ENCODE assay signal across 9 cellular contexts in the genomic region with DNA sequence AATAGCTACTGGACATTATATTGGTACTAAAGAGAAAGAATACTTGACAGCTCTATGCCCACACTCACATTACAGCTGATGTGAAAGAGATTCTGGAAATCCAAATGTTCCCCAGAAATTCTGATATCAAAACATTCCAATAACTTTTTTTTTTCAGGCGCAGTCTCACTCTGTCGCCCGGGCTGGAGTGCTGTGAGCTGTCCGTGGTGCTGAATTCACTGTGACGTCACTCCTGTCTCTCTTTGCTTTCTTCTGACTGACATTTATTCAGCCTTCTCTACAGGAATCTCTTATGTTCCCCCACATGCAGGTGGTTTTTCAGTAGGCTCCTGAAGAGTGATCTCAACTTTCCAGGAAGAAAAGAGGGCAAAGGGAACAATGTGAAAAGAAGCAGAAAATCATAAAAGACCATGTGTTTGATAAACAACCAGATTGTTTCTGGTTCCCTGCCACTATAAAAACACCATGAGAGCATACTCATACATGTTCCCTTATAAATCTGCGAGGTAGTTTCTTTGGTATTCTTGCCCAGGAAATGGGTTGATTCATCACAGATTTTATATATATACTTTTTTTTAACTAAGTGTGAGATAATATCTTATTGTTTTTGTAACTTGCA. TPM values are rescaled to one million over a fixed set of nuclear protein-coding genes. Genes with fewer than 3 reads are reported as not detected.
DNase-seq lines count a peak whose midpoint lies in the region; ATAC-seq and TF ChIP-seq lines count a peak whose summit lies in the region.
"Had no signal": no experiment of that assay in that cellular context is flagged by ENCODE, and none has a peak within 500 bp of the region (broad histone marks: within the 10 kb centered on the region; RNA-seq: fewer than 3 reads in every experiment).

No MANE protein-coding gene starts in this region.

- ATAC-seq in GM18867 (IDR thresholded peaks at IDR 0.05; ENCODE audit: unreplicated experiment): no peak
- no peak for ATAC-seq in GM19395 (IDR thresholded peaks at IDR 0.05; ENCODE audit: unreplicated experiment)
- no peak for ATAC-seq in HG02885 (IDR thresholded peaks at IDR 0.05; ENCODE audit: poor library complexity, unreplicated experiment)

- DNase-seq in HCEC 1CT: peak; percentile 37
- DNase-seq in SK-N-DZ (ENCODE audit: low spot score): peak; percentile 28
- peak; percentile 66 for DNase-seq in activated naive CD4-positive, alpha-beta T cell treated with Interleukin-2 at 50 U/mL for 16 hours
- peak; percentile 67 for DNase-seq in left ventricle myocardium inferior
- DNase-seq in smooth muscle cell (lab: John Stamatoyannopoulos, UW; ENCODE audit: unreplicated experiment): peak; percentile 16

- H4K20me1 ChIP-seq in smooth muscle cell (ENCODE audit: low read depth): no peaks in the 10 kb centered on the region

- H3K4me1 ChIP-seq in left ventricle myocardium inferior (no peaks in the 10 kb centered on the region), smooth muscle cell (ENCODE audit: low read depth) (no peaks in the 10 kb centered on the region)

- intact Hi-C loops in left ventricle myocardium inferior (cut with micrococcal nuclease): no loop called here

- 12% methylated on average over 6 of the region's 6 CpGs for WGBS in smooth muscle cell (ENCODE audit: low lambda C conversion rate)

- TF ChIP-seq CTCF in left ventricle myocardium inferior (IDR thresholded peaks at IDR 0.05; ENCODE audit: borderline replicate concordance) (no peak), smooth muscle cell (IDR thresholded peaks at IDR 0.05; ENCODE audit: borderline replicate concordance, insufficient read depth, poor library complexity, severe bottlenecking) (no peak)

- no peaks in the 10 kb centered on the region for H3K79me2 ChIP-seq in smooth muscle cell (ENCODE audit: low read depth)

- H3K27ac ChIP-seq in left ventricle myocardium inferior (replicated peaks) (no peak overlapping the region), smooth muscle cell (ENCODE audit: low read depth) (no peak overlapping the region)

- H3K4me3 ChIP-seq in left ventricle myocardium inferior (no peak overlapping the region), smooth muscle cell (no peak overlapping the region)

- no peak overlapping the region for H3K4me2 ChIP-seq in smooth muscle cell

- H3F3A ChIP-seq in smooth muscle cell (ENCODE audit: low read depth): no peaks in the 10 kb centered on the region

- peaks cover 64% of the 10 kb centered on the region for H3K27me3 ChIP-seq in left ventricle myocardium inferior (ENCODE audit: low read depth)
- H3K27me3 ChIP-seq in smooth muscle cell (ENCODE audit: low read depth): no peaks in the 10 kb centered on the region

- no peak overlapping the region for H3K9ac ChIP-seq in smooth muscle cell (ENCODE audit: low read depth)

- no peak overlapping the region for H2AFZ ChIP-seq in smooth muscle cell (ENCODE audit: low read depth)

- H3K9me3 ChIP-seq in left ventricle myocardium inferior (replicated peaks) (no peaks in the 10 kb centered on the region), smooth muscle cell (replicated peaks; ENCODE audit: low read depth) (no peaks in the 10 kb centered on the region)

- H3K36me3 ChIP-seq in left ventricle myocardium inferior: no peaks in the 10 kb centered on the region
- H3K36me3 ChIP-seq in smooth muscle cell (ENCODE audit: low read depth): no peaks in the 10 kb centered on the region

RNA-seq across cellular contexts. Expression of gene S100A7A, which starts 6.2 kb away (rescaled TPM):
- polyA plus RNA-seq in SK-N-DZ (2014; cell fraction: cytosol; rRNA removed): not detected in 2 replicates
- polyA plus RNA-seq in SK-N-DZ (2014; cell fraction: nucleus; rRNA removed): not detected in 2 replicates
- total RNA-seq in left ventricle myocardium inferior (not detected), smooth muscle cell (not detected in 2 replicates)
- polyA plus RNA-seq in smooth muscle cell: not detected in 2 replicates
- total RNA-seq: T-helper 1 cell treated with Interleukin-12 subunit alpha and Interleukin-12 subunit beta and Interleukin-4 antibody, amounts not matched to agents 30 ng/mL and 1 ng/mL, for 36 hours had no signal

RNA-seq across cellular contexts. Expression of gene S100A8, which starts 31.7 kb away (rescaled TPM):
- not detected in 2 replicates for polyA plus RNA-seq in SK-N-DZ (2014; cell fraction: cytosol; rRNA removed)
- not detected in 2 replicates for polyA plus RNA-seq in SK-N-DZ (2014; cell fraction: nucleus; rRNA removed)
- total RNA-seq in left ventricle myocardium inferior (26.6 TPM), smooth muscle cell (not detected in 2 replicates)
- polyA plus RNA-seq in smooth muscle cell: 0.79 TPM in 1 of 2 replicates, not detected in the other
- total RNA-seq: T-helper 1 cell treated with Interleukin-12 subunit alpha and Interleukin-12 subunit beta and Interleukin-4 antibody, amounts not matched to agents 30 ng/mL and 1 ng/mL, for 36 hours had no signal

RNA-seq across cellular contexts. Expression of gene S100A7, which starts 37.9 kb away (rescaled TPM):
- polyA plus RNA-seq in SK-N-DZ (2014; cell fraction: cytosol; rRNA removed): not detected in 2 replicates
- polyA plus RNA-seq in SK-N-DZ (2014; cell fraction: nucleus; rRNA removed): not detected in 2 replicates
- not detected for total RNA-seq in left ventricle myocardium inferior
- total RNA-seq in smooth muscle cell: not detected in 2 replicates
- not detected in 2 replicates for polyA plus RNA-seq in smooth muscle cell
- total RNA-seq: T-helper 1 cell treated with Interleukin-12 subunit alpha and Interleukin-12 subunit beta and Interleukin-4 antibody, amounts not matched to agents 30 ng/mL and 1 ng/mL, for 36 hours had no signal

RNA-seq across cellular contexts. Expression of gene S100A12, which starts 47.1 kb away (rescaled TPM):
- polyA plus RNA-seq in SK-N-DZ (2014; cell fraction: cytosol; rRNA removed): not detected in 2 replicates
- polyA plus RNA-seq in SK-N-DZ (2014; cell fraction: nucleus; rRNA removed): not detected in 2 replicates
- total RNA-seq in left ventricle myocardium inferior: 2.3 TPM
- total RNA-seq in smooth muscle cell: not detected in 2 replicates
- polyA plus RNA-seq in smooth muscle cell: not detected in 2 replicates
- total RNA-seq: T-helper 1 cell treated with Interleukin-12 subunit alpha and Interleukin-12 subunit beta and Interleukin-4 antibody, amounts not matched to agents 30 ng/mL and 1 ng/mL, for 36 hours had no signal

Comparison
In these comparisons a context has a peak if more than half of its experiments do, and no peak if none do; other contexts are left out.
1. DNase-seq: peak in every context shown above with its lines; median percentile 67 in left ventricle myocardium inferior; 66 in activated naive CD4-positive, alpha-beta T cell treated with Interleukin-2 at 50 U/mL for 16 hours; 37 in HCEC 1CT; 28 in SK-N-DZ; 16 in smooth muscle cell.
2. RNA of gene S100A8, which starts 31.7 kb away (total RNA-seq): 26.6 TPM in left ventricle myocardium inferior (single experiment); not detected in smooth muscle cell; every median in the first group is over 10 times any median in the second.